ENCODE assay signal across 13 cellular contexts in genomic region chr4:140158234-140159030, GRCh38. TPM values are rescaled to one million over a fixed set of nuclear protein-coding genes. Genes with fewer than 3 reads are reported as not detected.
A peak's percentile ranks its signal among the peaks of the same experiment; 100 is the strongest.
DNase-seq lines count a peak whose midpoint lies in the region; ATAC-seq, FAIRE-seq and TF ChIP-seq lines count a peak whose summit lies in the region.
"Had no signal": no experiment of that assay in that cellular context is flagged by ENCODE, and none has a peak within 500 bp of the region (broad histone marks: within the 10 kb centered on the region; RNA-seq: fewer than 3 reads in every experiment).

No MANE protein-coding gene starts in this region.

- no peaks in the 10 kb centered on the region for H3K36me3 ChIP-seq in GM23248 (ENCODE audit: low read depth)
- no peaks in the 10 kb centered on the region for H3K36me3 ChIP-seq in gastrocnemius medialis
- H3K36me3 ChIP-seq: spleen had no signal

- TF ChIP-seq CTCF in GM10248 (IDR thresholded peaks at IDR 0.05; ENCODE audit: control extremely low read depth, extremely low read depth, low read depth, missing control alignments) (no peak), gastrocnemius medialis (IDR thresholded peaks at IDR 0.05 in 4 of 5, conservative IDR thresholded peaks at IDR 0.05 in 1 of 5) (no peak)

- POLR2A ChIA-PET in GM10248 (lab: Yijun Ruan, JAX): no interaction called here

- H4K20me1 ChIP-seq in GM23248 (ENCODE audit: insufficient read depth): no peaks in the 10 kb centered on the region

- no peak for TF ChIP-seq POLR2A in GM12892 (IDR thresholded peaks at IDR 0.05; ENCODE audit: low read depth, low read length)
- no peak for TF ChIP-seq POLR2A in gastrocnemius medialis (IDR thresholded peaks at IDR 0.05)

- H3K4me1 ChIP-seq in GM23248 (ENCODE audit: insufficient read depth): peaks cover 10% of the 10 kb centered on the region
- H3K4me1 ChIP-seq in gastrocnemius medialis: no peaks in the 10 kb centered on the region

- no peak overlapping the region for H2AFZ ChIP-seq in GM23248

- WGBS in GM23248 (ENCODE audit: low coverage in 1 of 2, low lambda C conversion rate in 2 of 2, missing lambda C conversion rate in 2 of 2), 2 experiments: 86 to 89% methylated on average over 5 of the region's 5 CpGs

- H3F3A ChIP-seq in GM23248 (ENCODE audit: insufficient read depth): peaks cover 4% of the 10 kb centered on the region; the same call in 1 of the 2 replicates

- no peak for ATAC-seq in gastrocnemius medialis
- ATAC-seq: activated T-cell treated with anti-CD3 and anti-CD28 coated beads, Interleukin-2, amount 50 U/mL, for 4 hours; left cardiac atrium had no signal

- H3K27ac ChIP-seq in GM23248: no peak overlapping the region
- peak overlapping the region in 1 of 4 donors; percentile 27 for H3K27ac ChIP-seq in gastrocnemius medialis
- H3K27ac ChIP-seq: KMS-11 had no signal

- no peak overlapping the region for H3K4me2 ChIP-seq in GM23248 (ENCODE audit: unreplicated experiment)

- intact Hi-C loops in gastrocnemius medialis (cut with DNase I; ENCODE audit: low total_unique reads): loop anchor here (10.0 kb wide), 1 partner anchor 704 kb away; the partner anchor contains the start of gene RAB33B

- no peaks in the 10 kb centered on the region for H3K79me2 ChIP-seq in GM23248 (ENCODE audit: insufficient read depth)

- no peak overlapping the region for H3K9ac ChIP-seq in GM23248
- H3K9ac ChIP-seq: KMS-11 had no signal

- CTCF ChIA-PET in GM10248 (lab: Yijun Ruan, JAX): no interaction called here

- DNase-seq in GM12892 (ENCODE audit: insufficient read length): no peak
- peak; percentile 93 for DNase-seq in NCI-H446 treated with DMSO at 0.1 percent for 48 hours (lab: John Stamatoyannopoulos, UW)
- DNase-seq in cerebellar cortex (ENCODE audit: low spot score): peak; percentile 59
- DNase-seq in pons (ENCODE audit: low spot score): peak; percentile 14
- no peak for DNase-seq in activated CD8-positive, alpha-beta memory T cell treated with anti-CD3 and anti-CD28 coated beads, Interleukin-2, amount 50 U/mL, for 48 hours
- no peak for DNase-seq in GM23248
- DNase-seq in GM10248 (ENCODE audit: extremely low spot score): no peak
- no peak for DNase-seq in gastrocnemius medialis
- DNase-seq: activated T-cell treated with anti-CD3 and anti-CD28 coated beads, Interleukin-2, amount 50 U/mL, for 4 hours; left cardiac atrium; spleen; T-helper 1 cell had no signal

- no peaks in the 10 kb centered on the region for H3K9me2 ChIP-seq in GM23248 (ENCODE audit: insufficient read depth)

- H3K4me3 ChIP-seq in GM23248 (no peak overlapping the region), gastrocnemius medialis (no peak overlapping the region)
- H3K4me3 ChIP-seq: spleen had no signal

- no peaks in the 10 kb centered on the region for H3K9me3 ChIP-seq in GM23248 (ENCODE audit: low read depth)
- H3K9me3 ChIP-seq in gastrocnemius medialis: no peaks in the 10 kb centered on the region

- FAIRE-seq in GM12892 (lab: Jason Lieb, UNC): peak; percentile 44

- H3K27me3 ChIP-seq in GM23248 (replicated peaks; ENCODE audit: insufficient read depth): no peaks in the 10 kb centered on the region
- H3K27me3 ChIP-seq in gastrocnemius medialis: no peaks in the 10 kb centered on the region

- in situ Hi-C loops in GM23248 (cut with MboI) (loop anchor here (5.0 to 10.0 kb wide), 4 partner anchors 89 to 424 kb away; no protein-coding TSS in a partner anchor), gastrocnemius medialis (cut with MboI; ENCODE audit: low sequenced_read_pairs in 4 of 4) (loop anchor here in 3 of 4 donors (5.0 to 25.0 kb wide), 5 partner anchors 76 to 424 kb away; no protein-coding TSS in a partner anchor)

RNA-seq across cellular contexts. Expression of gene MAML3, which starts 4.4 kb away (rescaled TPM):
- polyA plus RNA-seq in GM12892 (2012; ENCODE audit: missing spikeins): not detected
- 1.5 and 1.9 TPM in 2 replicates for total RNA-seq in GM23248 (2014; rRNA removed; shearing (Covaris generic))
- 0.61 and 0.96 TPM in 2 replicates for polyA plus RNA-seq in GM23248 (2016; fragmentation: Nextera tagmentation; extraction: Ambion mirVana)
- 1 to 10 TPM in 3 of 4 donors, under 1 TPM in 1; 0.98 to 1.5 (median 1.4) TPM for total RNA-seq in gastrocnemius medialis

Comparison
In these comparisons a context has a peak if more than half of its experiments do, and no peak if none do; other contexts are left out.
1. DNase-seq: peak in NCI-H446 treated with DMSO at 0.1 percent for 48 hours (single experiment), cerebellar cortex (single experiment) and pons (single experiment); none in GM12892 (single experiment), activated CD8-positive, alpha-beta memory T cell treated with anti-CD3 and anti-CD28 coated beads, Interleukin-2, amount 50 U/mL, for 48 hours (single experiment), GM23248 (single experiment), GM10248 (single experiment) and gastrocnemius medialis (0 of 2).